19 cellular contexts compared by ENCODE assay signal in genomic region chr1:230808268-230808872, GRCh38. TPM values are rescaled to one million over a fixed set of nuclear protein-coding genes. Genes with fewer than 3 reads are reported as not detected.
DNase-seq lines count a peak whose midpoint lies in the region; ATAC-seq and TF ChIP-seq lines count a peak whose summit lies in the region.
"Had no signal": no experiment of that assay in that cellular context is flagged by ENCODE, and none has a peak within 500 bp of the region (broad histone marks: within the 10 kb centered on the region; RNA-seq: fewer than 3 reads in every experiment).

No MANE protein-coding gene starts in this region.

- peaks cover 5% of the 10 kb centered on the region for H3K36me3 Mint-ChIP-seq in brain
- H3K36me3 Mint-ChIP-seq: activated naive CD4-positive, alpha-beta T cell treated with anti-CD3 and anti-CD28 coated beads, Interleukin-2, amount 50 U/mL, for 24 hours had no signal

- no peaks in the 10 kb centered on the region for H3F3A ChIP-seq in MM.1S (ENCODE audit: insufficient read depth, low read length)

- peaks cover 11 to 33% (median 12%) of the 10 kb centered on the region in 5 experiments for H3K9me3 Mint-ChIP-seq in brain

- H3K27ac ChIP-seq in MM.1S (ENCODE audit: low read length): no peak overlapping the region
- H3K27ac ChIP-seq in thoracic aorta: peak overlapping the region; percentile 54 to 76
- H3K27ac ChIP-seq: BLaER1 treated with 17β-estradiol and CSF1 and Interleukin-3, amounts not matched to agents 10 nM and 100 nM; left lung had no signal

- peak overlapping the region in 1 of 5 experiments; percentile 59 for H3K4me3 Mint-ChIP-seq in brain
- H3K4me3 Mint-ChIP-seq: activated CD4-positive, alpha-beta T cell treated with anti-CD3 and anti-CD28 coated beads, Interleukin-2, amount 10 ng/mL, durations not matched to agents 24 days and 14 days; activated naive CD4-positive, alpha-beta T cell treated with anti-CD3 and anti-CD28 coated beads, Interleukin-2, amount 50 U/mL, for 24 hours; GM23338 had no signal

- H4K20me1 ChIP-seq in MM.1S (ENCODE audit: insufficient read depth, low read length): no peaks in the 10 kb centered on the region
- H4K20me1 ChIP-seq: BLaER1 treated with 17β-estradiol and CSF1 and Interleukin-3, amounts not matched to agents 10 nM and 100 nM had no signal

- H3K4me1 Mint-ChIP-seq in brain: peaks cover 43% of the 10 kb centered on the region
- H3K4me1 Mint-ChIP-seq: activated CD4-positive, alpha-beta T cell treated with anti-CD3 and anti-CD28 coated beads, Interleukin-2, amount 10 ng/mL, durations not matched to agents 24 days and 14 days; activated naive CD4-positive, alpha-beta T cell treated with anti-CD3 and anti-CD28 coated beads, Interleukin-2, amount 50 U/mL, for 24 hours; GM23338 had no signal

- H3K79me2 ChIP-seq in MM.1S (ENCODE audit: low read length): no peaks in the 10 kb centered on the region

- DNase-seq in MM.1S (no peak), islet precursor cell (peak; percentile 11), thoracic aorta (ENCODE audit: low spot score) (no peak), NCI-H524 treated with DMSO at 0.1 percent for 48 hours (lab: John Stamatoyannopoulos, UW) (no peak), NCI-H187 treated with DMSO at 0.1 percent for 48 hours (lab: John Stamatoyannopoulos, UW) (no peak)
- no peak for DNase-seq in activated naive CD4-positive, alpha-beta T cell treated with anti-CD3 and anti-CD28 coated beads, Interleukin-2, amount 50 U/mL, for 16 hours
- DNase-seq: activated CD4-positive, alpha-beta T cell treated with anti-CD3 and anti-CD28 coated beads, Interleukin-2, amount 10 ng/mL, durations not matched to agents 24 days and 14 days; activated T-cell treated with anti-CD3 and anti-CD28 coated beads, Interleukin-2, amount 50 U/mL, for 1 hour; effector memory CD4-positive, alpha-beta T cell; left lung; MV-4-11; NCI-H2081; PC-3; thyroid gland had no signal

- H3K9me2 ChIP-seq in MM.1S (replicated peaks; ENCODE audit: insufficient read depth, low read length): no peaks in the 10 kb centered on the region

- no peak for TF ChIP-seq CTCF in MM.1S (IDR thresholded peaks at IDR 0.05; ENCODE audit: low read length)
- no peak for TF ChIP-seq CTCF in brain (conservative IDR thresholded peaks at IDR 0.05)
- TF ChIP-seq CTCF in thoracic aorta (IDR thresholded peaks at IDR 0.05): no peak

- peak overlapping the region in 4 of 5 experiments; percentile 89 to 99 (median 98) for H3K27ac Mint-ChIP-seq in brain
- H3K27ac Mint-ChIP-seq: activated CD4-positive, alpha-beta T cell treated with anti-CD3 and anti-CD28 coated beads, Interleukin-2, amount 10 ng/mL, durations not matched to agents 24 days and 14 days; activated naive CD4-positive, alpha-beta T cell treated with anti-CD3 and anti-CD28 coated beads, Interleukin-2, amount 50 U/mL, for 24 hours; GM23338 had no signal

- peaks cover 3% of the 10 kb centered on the region for H3K27me3 Mint-ChIP-seq in brain

- H3K27me3 ChIP-seq in MM.1S (replicated peaks; ENCODE audit: insufficient read depth, low read length) (no peaks in the 10 kb centered on the region), thoracic aorta (replicated peaks; ENCODE audit: insufficient read depth) (no peaks in the 10 kb centered on the region)
- H3K27me3 ChIP-seq: BLaER1 treated with 17β-estradiol and CSF1 and Interleukin-3, amounts not matched to agents 10 nM and 100 nM; left lung; thyroid gland had no signal

- H3K4me3 ChIP-seq in MM.1S (ENCODE audit: low read length) (no peak overlapping the region), thoracic aorta (no peak overlapping the region)
- H3K4me3 ChIP-seq: BLaER1 treated with 17β-estradiol and CSF1 and Interleukin-3, amounts not matched to agents 10 nM and 100 nM; GM23338; left lung; smooth muscle cell; thyroid gland had no signal

- H3K9ac ChIP-seq in MM.1S (ENCODE audit: low read length): no peak overlapping the region
- H3K9ac ChIP-seq: BLaER1 treated with 17β-estradiol and CSF1 and Interleukin-3, amounts not matched to agents 10 nM and 100 nM had no signal

- H3K4me2 ChIP-seq in MM.1S (ENCODE audit: low read depth, low read length): no peak overlapping the region
- H3K4me2 ChIP-seq: BLaER1 treated with 17β-estradiol and CSF1 and Interleukin-3, amounts not matched to agents 10 nM and 100 nM; GM23338; smooth muscle cell had no signal

- no peaks in the 10 kb centered on the region for H3K4me1 ChIP-seq in MM.1S (ENCODE audit: low read length)
- H3K4me1 ChIP-seq in thoracic aorta (ENCODE audit: control insufficient read depth in 1 of 2, low read depth in 2 of 2): peaks cover 6 to 34% of the 10 kb centered on the region in 2 donors
- H3K4me1 ChIP-seq: left lung, thyroid gland had no signal

- 0 out of 2 replicates have a peak overlapping the region, but pooled peaks have one; percentile 9 for H2AFZ ChIP-seq in MM.1S (ENCODE audit: low read length)
- H2AFZ ChIP-seq: GM23338 had no signal

- no peak for ATAC-seq in thoracic aorta (ENCODE audit: insufficient number of reproducible peaks, low FRiP score, low read depth)
- ATAC-seq: GM23338, left lung, PC-3 had no signal

- H3K36me3 ChIP-seq in MM.1S (replicated peaks; ENCODE audit: insufficient read depth, low read length) (no peaks in the 10 kb centered on the region), thoracic aorta (no peaks in the 10 kb centered on the region)
- H3K36me3 ChIP-seq: left lung, thyroid gland had no signal

- H3K9me3 ChIP-seq in MM.1S (replicated peaks; ENCODE audit: insufficient read depth, low read length) (no peaks in the 10 kb centered on the region), thoracic aorta (peaks cover 5% of the 10 kb centered on the region)
- H3K9me3 ChIP-seq: thyroid gland had no signal

RNA-seq across cellular contexts. Expression of gene C1orf198, which starts 60.0 kb away (rescaled TPM):
- 76.7 TPM for polyA plus RNA-seq in brain (ENCODE audit: insufficient read depth, low read depth, low replicate concordance)
- total RNA-seq in thoracic aorta: 100 to 1,000 TPM; 166 to 273 TPM
